In the genomic region with DNA sequence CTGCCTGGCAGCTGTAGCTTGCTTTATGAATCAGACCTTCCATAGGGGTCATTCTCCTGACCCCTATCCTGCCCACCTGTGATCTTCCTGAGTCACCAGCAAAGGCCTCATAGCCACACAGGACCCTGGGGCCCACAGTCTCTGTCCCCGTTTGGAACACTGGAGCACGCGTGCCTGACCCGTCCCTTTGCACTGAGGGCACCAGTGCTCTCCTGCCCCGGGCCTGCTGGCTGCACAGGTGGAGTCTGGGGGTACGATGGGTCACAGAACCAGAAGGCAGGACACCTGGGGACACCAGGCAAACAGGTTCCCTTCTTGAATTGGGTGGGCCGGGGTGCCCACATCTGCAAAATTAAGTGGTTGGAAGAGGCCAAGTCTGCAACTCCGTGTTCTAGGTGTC, we compare ENCODE assay signal across 22 cellular contexts.
"Had no signal": no experiment of that assay in that cellular context is flagged by ENCODE, and none has a peak within 500 bp of the region (broad histone marks: within the 10 kb centered on the region; RNA-seq: fewer than 3 reads in every experiment).

No MANE protein-coding gene starts in this region.

- H3K4me3 ChIP-seq: breast epithelium, colonic mucosa, dorsolateral prefrontal cortex, gastroesophageal sphincter, thoracic aorta had no signal

- H3K4me3 Mint-ChIP-seq: activated naive CD8-positive, alpha-beta T cell treated with anti-CD3 and anti-CD28 coated beads for 36 hours; neural crest cell; T-helper 17 cell had no signal

- H3K4me1 Mint-ChIP-seq: activated naive CD8-positive, alpha-beta T cell treated with anti-CD3 and anti-CD28 coated beads for 36 hours; naive B cell; neural crest cell; T-helper 17 cell had no signal

- H3K27ac Mint-ChIP-seq: activated naive CD8-positive, alpha-beta T cell treated with anti-CD3 and anti-CD28 coated beads for 36 hours; naive B cell; progenitor cell of endocrine pancreas; T-helper 17 cell had no signal

- H3K4me1 ChIP-seq: breast epithelium, colonic mucosa, gastroesophageal sphincter had no signal

- H3K9me3 ChIP-seq: breast epithelium, colonic mucosa, thoracic aorta had no signal

- H3K27ac ChIP-seq: breast epithelium, colonic mucosa, dorsolateral prefrontal cortex, epithelial cell of prostate, gastroesophageal sphincter, thoracic aorta had no signal

- DNase-seq: activated CD4-positive, alpha-beta T cell treated with anti-CD3 and anti-CD28 coated beads for 4 hours; activated CD4-positive, alpha-beta T cell treated with anti-CD3 and anti-CD28 coated beads, Interleukin-2, amount 50 U/mL, for 48 hours; activated CD4-positive, CD25-positive, alpha-beta regulatory T cell; activated naive CD4-positive, alpha-beta T cell; activated naive CD8-positive, alpha-beta T cell treated with anti-CD3 and anti-CD28 coated beads for 36 hours; colonic mucosa; hypothalamus; left cardiac atrium; mesenchymal stem cell; naive B cell; retina; stimulated activated CD4-positive, alpha-beta T cell treated with anti-CD3 and anti-CD28 coated beads, Interleukin-4, amount 100 ng/mL, for 1 hour; stimulated activated naive CD4-positive, alpha-beta T cell; SW 1271; T-helper 17 cell had no signal

- H3K36me3 ChIP-seq: breast epithelium, colonic mucosa, gastroesophageal sphincter, thoracic aorta had no signal

- H3K36me3 Mint-ChIP-seq: activated naive CD8-positive, alpha-beta T cell treated with anti-CD3 and anti-CD28 coated beads for 36 hours had no signal

- ATAC-seq: gastroesophageal sphincter, left cardiac atrium, T-helper 17 cell had no signal

- H3K9me3 Mint-ChIP-seq: neural crest cell had no signal
